25 cellular contexts compared by ENCODE assay signal in genomic region chr2:177380181-177380580, GRCh38.
A peak's percentile ranks its signal among the peaks of the same experiment; 100 is the strongest.
DNase-seq lines count a peak whose midpoint lies in the region; ATAC-seq and TF ChIP-seq lines count a peak whose summit lies in the region.
"Had no signal": no experiment of that assay in that cellular context is flagged by ENCODE, and none has a peak within 500 bp of the region (broad histone marks: within the 10 kb centered on the region; RNA-seq: fewer than 3 reads in every experiment).

No MANE protein-coding gene starts in this region.

- H3K36me3 Mint-ChIP-seq in nephron progenitor cell (ENCODE audit: low read depth): peaks cover 40% of the 10 kb centered on the region

- H3K9me3 Mint-ChIP-seq in nephron progenitor cell: peaks cover 6% of the 10 kb centered on the region
- H3K9me3 Mint-ChIP-seq: CD4-positive, alpha-beta T cell; CD8-positive, alpha-beta T cell had no signal

- TF ChIP-seq CTCF in nephron progenitor cell (IDR thresholded peaks at IDR 0.05): no peak

- DNase-seq in NCI-H2171 treated with DMSO at 0.1 percent for 48 hours (lab: John Stamatoyannopoulos, UW) (peak; percentile 51), NCI-H2171 (lab: John Stamatoyannopoulos, UW) (no peak), left kidney (ENCODE audit: low read depth, low spot score) (peak; percentile 29), nephron progenitor cell (no peak), substantia nigra (lab: John Stamatoyannopoulos, UW) (no peak), NCI-H2029 (lab: John Stamatoyannopoulos, UW) (no peak)
- DNase-seq: AML-193; Caco-2; Calu3; CD4-positive, alpha-beta T cell; CD8-positive, alpha-beta T cell; DMS 273 treated with DMSO at 0.1 percent for 48 hours; DMS153; DMS53; DMS79; DND-41; EL; GDM1 had no signal

- peaks cover 2% of the 10 kb centered on the region for H3K27me3 Mint-ChIP-seq in nephron progenitor cell (ENCODE audit: low read depth, poor library complexity)
- H3K27me3 Mint-ChIP-seq: B cell; CD4-positive, alpha-beta T cell had no signal

- H3K4me1 Mint-ChIP-seq in nephron progenitor cell: peaks cover 15% of the 10 kb centered on the region
- H3K4me1 Mint-ChIP-seq: B cell had no signal

- H3K27ac ChIP-seq in substantia nigra (ENCODE audit: low read depth, low read length, poor library complexity, severe bottlenecking): no peak overlapping the region
- H3K27ac ChIP-seq: 22Rv1; A549; BLaER1 treated with 17β-estradiol and CSF1 and Interleukin-3, amounts not matched to agents 10 nM and 100 nM; C4-2B had no signal

- ATAC-seq in HG02798 (IDR thresholded peaks at IDR 0.05; ENCODE audit: poor library complexity, unreplicated experiment): no peak
- ATAC-seq: A549; CD8-positive, alpha-beta T cell; GM12878 had no signal

- H3K27ac Mint-ChIP-seq in nephron progenitor cell: peak overlapping the region; percentile 43
- H3K27ac Mint-ChIP-seq: B cell; CD4-positive, alpha-beta T cell; CD8-positive, alpha-beta T cell had no signal

- H3K4me3 Mint-ChIP-seq in nephron progenitor cell: no peak overlapping the region
- H3K4me3 Mint-ChIP-seq: B cell; CD4-positive, alpha-beta T cell; CD8-positive, alpha-beta T cell had no signal

Comparison
In these comparisons a context has a peak if more than half of its experiments do, and no peak if none do; other contexts are left out.
1. DNase-seq: peak in NCI-H2171 treated with DMSO at 0.1 percent for 48 hours (single experiment) and left kidney (single experiment); none in NCI-H2171 (single experiment), nephron progenitor cell (single experiment), substantia nigra (0 of 49) and NCI-H2029 (single experiment).